In the genomic region with DNA sequence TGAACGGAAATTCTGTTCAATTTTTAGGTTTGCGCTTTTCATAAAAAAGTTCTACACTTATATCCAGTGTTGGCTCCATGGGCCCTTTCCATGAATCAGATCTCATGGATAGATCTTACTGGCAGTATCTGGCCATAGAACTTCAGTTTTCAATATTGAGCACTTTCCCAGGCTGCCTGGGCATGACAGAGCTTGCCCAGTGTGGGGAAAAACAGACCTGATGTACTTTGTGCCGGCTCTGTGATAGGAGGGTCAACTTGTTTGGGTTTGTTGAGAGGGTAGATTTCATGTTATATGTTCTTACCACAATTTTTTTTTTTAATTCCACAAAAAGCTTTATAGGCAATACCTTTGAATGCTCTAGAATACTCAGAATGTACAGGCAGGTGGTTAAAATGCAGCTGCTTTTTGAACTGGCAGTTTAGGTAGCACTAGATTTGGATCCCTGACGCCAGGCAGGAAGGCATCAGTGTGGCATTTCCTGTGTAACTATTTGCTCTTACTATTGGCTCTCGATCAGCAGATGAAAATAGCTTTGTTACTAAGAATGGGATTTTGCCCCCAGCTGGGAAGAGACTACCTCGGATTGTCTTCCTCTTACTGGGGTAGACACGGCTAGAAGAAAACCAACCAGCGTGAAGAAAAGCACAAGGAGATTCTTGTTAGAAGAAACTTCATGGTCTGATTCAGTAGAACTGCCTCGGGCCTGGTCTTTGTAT, we compare ENCODE assay signal across 1 cellular context.
TF ChIP-seq lines count a peak whose summit lies in the region.

No MANE protein-coding gene starts in this region.

TF ChIP-seq in GM23338, 12 proteins besides CTCF, POLR2A, EP300 and RAD21 (continued from another document):
- TF ChIP-seq ZNF462 (CRISPR knock-in tag; IDR thresholded peaks at IDR 0.05), result no peak; the same call in 1 of the 2 replicates
- TF ChIP-seq CREB1 (CRISPR knock-in tag; IDR thresholded peaks at IDR 0.05; ENCODE audit: low read depth), result no peak
- TF ChIP-seq ETS1 (IDR thresholded peaks at IDR 0.05), result no peak
- TF ChIP-seq STAT1 (IDR thresholded peaks at IDR 0.05; ENCODE audit: unreplicated experiment), result no peak
- no peak for TF ChIP-seq REST (IDR thresholded peaks at IDR 0.05; ENCODE audit: unreplicated experiment)
- TF ChIP-seq ZNF331 (CRISPR knock-in tag; IDR thresholded peaks at IDR 0.05; ENCODE audit: low read depth), result no peak
- no peak for TF ChIP-seq EZH2 (IDR thresholded peaks at IDR 0.05; ENCODE audit: low read depth, unreplicated experiment)
- no peak for TF ChIP-seq EZH2phosphoT487 (IDR thresholded peaks at IDR 0.05; ENCODE audit: unreplicated experiment)
- no peak for TF ChIP-seq JUNB (IDR thresholded peaks at IDR 0.05; ENCODE audit: unreplicated experiment)
